12 cellular contexts compared by ENCODE assay signal in the genomic region with DNA sequence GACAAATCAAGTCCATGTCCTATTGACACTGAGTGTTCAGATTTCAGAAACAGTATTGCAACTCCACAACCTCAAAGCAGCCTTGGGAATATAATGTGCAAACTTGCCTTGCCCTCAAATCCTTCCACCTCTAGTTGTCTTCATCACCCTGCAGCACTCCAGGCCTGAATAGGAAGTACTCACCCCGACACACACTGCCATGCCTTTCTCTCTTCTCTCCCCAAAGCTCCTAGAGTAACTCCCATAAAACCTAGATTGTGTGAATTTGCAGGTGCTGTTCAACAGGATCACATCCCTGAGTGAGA. TPM values are rescaled to one million over a fixed set of nuclear protein-coding genes. Genes with fewer than 3 reads are reported as not detected.
DNase-seq lines count a peak whose midpoint lies in the region; ATAC-seq and TF ChIP-seq lines count a peak whose summit lies in the region.
"Had no signal": no experiment of that assay in that cellular context is flagged by ENCODE, and none has a peak within 500 bp of the region (broad histone marks: within the 10 kb centered on the region; RNA-seq: fewer than 3 reads in every experiment).

No MANE protein-coding gene starts in this region.

- intact Hi-C loops in left cardiac atrium (cut with DNase I) = no loop called here
- intact Hi-C loops in vagina (cut with DNase I) = no loop called here

- H3K27me3 ChIP-seq in right atrium auricular region = no peaks in the 10 kb centered on the region
- no peaks in the 10 kb centered on the region for H3K27me3 ChIP-seq in neutrophil
- H3K27me3 ChIP-seq in vagina = no peaks in the 10 kb centered on the region
- no peaks in the 10 kb centered on the region for H3K27me3 ChIP-seq in SJCRH30

- peaks cover 13% of the 10 kb centered on the region for H3K36me3 ChIP-seq in right atrium auricular region
- H3K36me3 ChIP-seq in neutrophil = peaks cover 70% of the 10 kb centered on the region
- no peaks in the 10 kb centered on the region for H3K36me3 ChIP-seq in vagina
- H3K36me3 ChIP-seq in SJCRH30 = no peaks in the 10 kb centered on the region

- no peak for TF ChIP-seq POLR2A in vagina (IDR thresholded peaks at IDR 0.05)

- H3K4me3 ChIP-seq in right atrium auricular region (peak overlapping the region in 1 of 2 donors; percentile 30), epithelial cell of proximal tubule (ENCODE audit: low read depth, low read length) (peak overlapping the region; percentile 69), neutrophil (ENCODE audit: low read depth in 1 of 2, low read length in 1 of 2) (peak overlapping the region in 1 of 2 experiments; percentile 97), vagina (no peak overlapping the region), SJCRH30 (no peak overlapping the region)
- H3K4me3 ChIP-seq: smooth muscle cell had no signal

- H3K4me1 ChIP-seq in right atrium auricular region (peaks cover 0 to 73% of the 10 kb centered on the region in 2 donors), neutrophil (ENCODE audit: control insufficient read depth in 1 of 2, insufficient read depth in 1 of 2, low read depth in 1 of 2, low read length in 1 of 2) (peaks cover 99 to 100% of the 10 kb centered on the region in 2 experiments), vagina (peaks cover 69% of the 10 kb centered on the region), SJCRH30 (peaks cover 4% of the 10 kb centered on the region; the same call in 1 of the 2 replicates)

- TF ChIP-seq CTCF in right atrium auricular region (IDR thresholded peaks at IDR 0.05) (no peak), epithelial cell of proximal tubule (conservative IDR thresholded peaks at IDR 0.05; ENCODE audit: low read depth, low read length) (no peak), neutrophil (IDR thresholded peaks at IDR 0.05) (no peak), vagina (IDR thresholded peaks at IDR 0.05) (no peak)

- no peaks in the 10 kb centered on the region for H3K9me3 ChIP-seq in right atrium auricular region
- no peaks in the 10 kb centered on the region for H3K9me3 ChIP-seq in neutrophil
- no peaks in the 10 kb centered on the region for H3K9me3 ChIP-seq in vagina
- H3K9me3 ChIP-seq in SJCRH30 (replicated peaks) = no peaks in the 10 kb centered on the region

- ATAC-seq in left cardiac atrium = no peak

- peak overlapping the region; percentile 79 to 93 for H3K27ac ChIP-seq in right atrium auricular region
- peak overlapping the region; percentile 96 for H3K27ac ChIP-seq in neutrophil
- peak overlapping the region; percentile 36 for H3K27ac ChIP-seq in vagina
- H3K27ac ChIP-seq in SJCRH30 = no peak overlapping the region

- DNase-seq in right atrium auricular region (ENCODE audit: low spot score) (no peak), left cardiac atrium (no peak), epithelial cell of proximal tubule (ENCODE audit: low read depth) (no peak), vagina (ENCODE audit: extremely low spot score in 2 of 2) (no peak), SJCRH30 (no peak), cerebellum (ENCODE audit: low spot score) (no peak), DMS 273 (lab: John Stamatoyannopoulos, UW; ENCODE audit: unreplicated experiment) (no peak)
- DNase-seq: activated T-cell treated with anti-CD3 and anti-CD28 coated beads for 4 hours, foreskin melanocyte, NCI-H2227 treated with DMSO at 0.1 percent for 48 hours had no signal

RNA-seq across cellular contexts. Expression of a gene that starts 19.6 kb away (rescaled TPM):
- 100 to 1,000 TPM; 144 to 156 TPM for total RNA-seq in right atrium auricular region
- 100 to 1,000 TPM; 297 to 380 TPM for total RNA-seq in left cardiac atrium
- total RNA-seq in epithelial cell of proximal tubule = 18.5 and 27.5 TPM in 2 replicates
- 106 TPM for total RNA-seq in vagina
- total RNA-seq in SJCRH30 (2014; rRNA removed; shearing (Covaris generic)) = 11.6 and 12.9 TPM in 2 replicates
- 36.6 TPM for total RNA-seq in cerebellum
